19 cellular contexts compared by ENCODE assay signal in the genomic region with DNA sequence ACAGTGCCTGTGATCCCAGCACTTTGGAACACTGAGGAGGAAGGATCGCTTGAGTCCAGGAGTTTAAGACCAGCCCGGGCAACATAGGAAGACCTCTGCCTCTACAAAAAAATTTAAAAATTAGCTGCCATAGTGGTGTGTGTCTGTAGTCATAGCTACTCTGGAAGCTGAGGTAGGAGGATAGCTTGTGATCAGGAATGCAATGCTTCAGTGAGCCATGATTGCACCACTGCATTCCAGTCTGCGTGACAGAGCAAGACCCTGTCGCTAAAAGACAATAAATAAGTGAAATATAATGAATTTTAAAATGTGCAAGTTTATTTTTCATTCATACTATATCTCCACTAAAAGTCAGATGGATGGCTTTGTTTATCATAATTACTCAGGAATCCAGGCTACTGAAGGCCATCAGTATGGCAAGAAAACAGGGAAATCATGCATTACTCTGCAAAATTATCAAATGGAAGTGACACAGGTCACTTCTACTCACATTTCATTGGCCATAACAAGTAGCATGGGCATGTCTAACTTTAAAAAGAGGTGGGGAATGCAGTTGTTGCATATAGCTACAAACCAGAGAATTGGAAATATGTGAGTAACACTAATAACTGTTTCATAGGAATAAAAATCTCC. TPM values are rescaled to one million over a fixed set of nuclear protein-coding genes. Genes with fewer than 3 reads are reported as not detected.
DNase-seq lines count a peak whose midpoint lies in the region; ATAC-seq and TF ChIP-seq lines count a peak whose summit lies in the region.
"Had no signal": no experiment of that assay in that cellular context is flagged by ENCODE, and none has a peak within 500 bp of the region (broad histone marks: within the 10 kb centered on the region; RNA-seq: fewer than 3 reads in every experiment).

No MANE protein-coding gene starts in this region.

- DNase-seq in GM04504 (ENCODE audit: low read depth) (peak; percentile 24), amniotic epithelial cell (ENCODE audit: low read depth) (peak; percentile 74), foreskin keratinocyte (peak; percentile 36 to 62), retina (peak; percentile 2), CD1c-positive myeloid dendritic cell (ENCODE audit: extremely low spot score) (no peak), SHP77 treated with DMSO at 0.1 percent for 48 hours (lab: John Stamatoyannopoulos, UW) (no peak), activated T-cell treated with anti-CD3 and anti-CD28 coated beads for 4 hours (no peak)
- DNase-seq in activated naive CD4-positive, alpha-beta T cell treated with anti-CD3 and anti-CD28 coated beads, Interleukin-2, amount 10 ng/mL, durations not matched to agents 7 days and 5 days = no peak
- DNase-seq: activated CD4-positive, alpha-beta memory T cell treated with anti-CD3 and anti-CD28 coated beads, Interleukin-2, amount 10 ng/mL, durations not matched to agents 7 days and 5 days; adrenal gland; Kasumi-1; NCI-H1417; NCI-H2171 treated with DMSO at 0.1 percent for 48 hours; NCI-H774; stimulated activated CD4-positive, alpha-beta T cell treated with anti-CD3 and anti-CD28 coated beads, Interleukin-2, amount 100 ng/mL, for 24 hours had no signal

- no peaks in the 10 kb centered on the region for H3K4me1 ChIP-seq in foreskin keratinocyte
- H3K4me1 ChIP-seq: adrenal gland had no signal

- no peaks in the 10 kb centered on the region for H3K27me3 ChIP-seq in foreskin keratinocyte
- H3K27me3 ChIP-seq: adrenal gland; BLaER1 treated with 17β-estradiol and CSF1 and Interleukin-3, amounts not matched to agents 10 nM and 100 nM had no signal

- no peak overlapping the region for H3K4me3 Mint-ChIP-seq in activated naive CD4-positive, alpha-beta T cell treated with anti-CD3 and anti-CD28 coated beads, Interleukin-2, amount 10 ng/mL, durations not matched to agents 7 days and 5 days
- H3K4me3 Mint-ChIP-seq: activated CD4-positive, alpha-beta memory T cell treated with anti-CD3 and anti-CD28 coated beads, Interleukin-2, amount 10 ng/mL, durations not matched to agents 7 days and 5 days; memory B cell; neural crest cell had no signal

- no peaks in the 10 kb centered on the region for H3K9me3 Mint-ChIP-seq in activated naive CD4-positive, alpha-beta T cell treated with anti-CD3 and anti-CD28 coated beads, Interleukin-2, amount 10 ng/mL, durations not matched to agents 7 days and 5 days
- H3K9me3 Mint-ChIP-seq: neural crest cell had no signal

- peak; percentile 34 for ATAC-seq in foreskin keratinocyte
- ATAC-seq: Panc1 had no signal

- CTCF ChIA-PET in activated naive CD4-positive, alpha-beta T cell treated with anti-CD3 and anti-CD28 coated beads, Interleukin-2, amount 10 ng/mL, durations not matched to agents 7 days and 5 days (lab: Charles Lee) = interaction anchor here (1.4 kb wide), 1 partner anchor 32 kb away, joined by 4 read pairs; no protein-coding TSS in a partner anchor

- H3K27ac Mint-ChIP-seq in activated naive CD4-positive, alpha-beta T cell treated with anti-CD3 and anti-CD28 coated beads, Interleukin-2, amount 10 ng/mL, durations not matched to agents 7 days and 5 days = no peak overlapping the region
- H3K27ac Mint-ChIP-seq: activated CD4-positive, alpha-beta memory T cell treated with anti-CD3 and anti-CD28 coated beads, Interleukin-2, amount 10 ng/mL, durations not matched to agents 7 days and 5 days; memory B cell had no signal

- H3K4me1 Mint-ChIP-seq in activated naive CD4-positive, alpha-beta T cell treated with anti-CD3 and anti-CD28 coated beads, Interleukin-2, amount 10 ng/mL, durations not matched to agents 7 days and 5 days = peaks cover 2% of the 10 kb centered on the region
- H3K4me1 Mint-ChIP-seq: neural crest cell had no signal

- peaks cover 3% of the 10 kb centered on the region for H3K27me3 Mint-ChIP-seq in activated naive CD4-positive, alpha-beta T cell treated with anti-CD3 and anti-CD28 coated beads, Interleukin-2, amount 10 ng/mL, durations not matched to agents 7 days and 5 days
- H3K27me3 Mint-ChIP-seq: memory B cell had no signal

- TF ChIP-seq CTCF in foreskin keratinocyte (conservative IDR thresholded peaks at IDR 0.05) = no peak

- H3K36me3 Mint-ChIP-seq in activated naive CD4-positive, alpha-beta T cell treated with anti-CD3 and anti-CD28 coated beads, Interleukin-2, amount 10 ng/mL, durations not matched to agents 7 days and 5 days = no peaks in the 10 kb centered on the region

- no peak overlapping the region for H3K27ac ChIP-seq in foreskin keratinocyte
- H3K27ac ChIP-seq: adrenal gland; BLaER1 treated with 17β-estradiol and CSF1 and Interleukin-3, amounts not matched to agents 10 nM and 100 nM had no signal

RNA-seq across cellular contexts. Expression of a gene that starts 32.9 kb away (rescaled TPM):
- 43.5 and 49.6 TPM in 2 replicates for total RNA-seq in foreskin keratinocyte
- polyA plus RNA-seq in foreskin keratinocyte = 27.3 and 36.0 TPM in 2 replicates

Comparison
In these comparisons a context has a peak if more than half of its experiments do, and no peak if none do; other contexts are left out.
1. DNase-seq: peak in GM04504 (single experiment), amniotic epithelial cell (single experiment), foreskin keratinocyte (2 of 2) and retina (single experiment); none in CD1c-positive myeloid dendritic cell (single experiment), activated naive CD4-positive, alpha-beta T cell treated with anti-CD3 and anti-CD28 coated beads, Interleukin-2, amount 10 ng/mL, durations not matched to agents 7 days and 5 days (single experiment), SHP77 treated with DMSO at 0.1 percent for 48 hours (single experiment) and activated T-cell treated with anti-CD3 and anti-CD28 coated beads for 4 hours (single experiment).